ENCODE assay signal across 1 cellular context in genomic region chr18:57837917-57838548, GRCh38.
TF ChIP-seq lines count a peak whose summit lies in the region.

No MANE protein-coding gene starts in this region.

TF ChIP-seq in GM12878, 131 proteins besides CTCF, POLR2A, EP300 and RAD21 (continued from another document and continues in another):
- TF ChIP-seq REST (IDR thresholded peaks at IDR 0.05; ENCODE audit: low read depth, low read length), result no peak
- TF ChIP-seq EED (IDR thresholded peaks at IDR 0.05; ENCODE audit: low read depth), result no peak; the same call in none of the 2 replicates
- no peak for TF ChIP-seq IRF5 (IDR thresholded peaks at IDR 0.05; ENCODE audit: borderline replicate concordance)
- TF ChIP-seq ZBTB33 (IDR thresholded peaks at IDR 0.05), result no peak
- no peak for TF ChIP-seq MYC (IDR thresholded peaks at IDR 0.05; ENCODE audit: insufficient read depth, insufficient read length, insufficient replicate concordance, low read length, severe bottlenecking)
- no peak for TF ChIP-seq SIN3A (IDR thresholded peaks at IDR 0.05; ENCODE audit: low read depth, low read length)
- TF ChIP-seq SREBF1 (IDR thresholded peaks at IDR 0.05; ENCODE audit: low read length), result no peak; the same call in none of the 2 replicates
- no peak; the same call in 1 of the 2 replicates for TF ChIP-seq YY1 (IDR thresholded peaks at IDR 0.05; ENCODE audit: low read depth, low read length)
- TF ChIP-seq ZNF274 (IDR thresholded peaks at IDR 0.05; ENCODE audit: insufficient read depth, insufficient read length), result no peak
- no peak for TF ChIP-seq NFXL1 (IDR thresholded peaks at IDR 0.05; ENCODE audit: borderline replicate concordance)
- TF ChIP-seq USF2 (IDR thresholded peaks at IDR 0.05; ENCODE audit: borderline replicate concordance, low read depth, low read length), result no peak
- no peak for TF ChIP-seq E2F4 (IDR thresholded peaks at IDR 0.05; ENCODE audit: low read depth, low read length)
- peak; percentile 96 for TF ChIP-seq RUNX3 (IDR thresholded peaks at IDR 0.05; ENCODE audit: low read length)
- TF ChIP-seq EZH2 (IDR thresholded peaks at IDR 0.05; ENCODE audit: borderline replicate concordance, control insufficient read depth, low read depth, low read length), result 0 out of 2 replicates have a peak, but pooled peaks have one; percentile 30
- TF ChIP-seq SPI1 (IDR thresholded peaks at IDR 0.05; ENCODE audit: borderline replicate concordance, insufficient read depth, low read depth, low read length), result no peak
- TF ChIP-seq BCL3 (IDR thresholded peaks at IDR 0.05; ENCODE audit: borderline replicate concordance, insufficient read depth, low read depth, low read length, poor library complexity, severe bottlenecking), result peak; percentile 65
- 0 out of 2 replicates have a peak, but pooled peaks have one; percentile 30 for TF ChIP-seq CREB1 (IDR thresholded peaks at IDR 0.05; ENCODE audit: low read depth)
- no peak for TF ChIP-seq HDGF (IDR thresholded peaks at IDR 0.05)
- no peak for TF ChIP-seq KAT2A (conservative IDR thresholded peaks at IDR 0.05; ENCODE audit: control insufficient read depth, low read depth, low read length)
- TF ChIP-seq PAX5 (IDR thresholded peaks at IDR 0.05; ENCODE audit: borderline replicate concordance, low read depth, low read length), result peak; percentile 98
- no peak for TF ChIP-seq CHD1 (IDR thresholded peaks at IDR 0.05; ENCODE audit: low read depth, low read length)
- no peak for TF ChIP-seq E2F8 (IDR thresholded peaks at IDR 0.05; ENCODE audit: low read depth, partially characterized antibody)
- TF ChIP-seq CEBPB (IDR thresholded peaks at IDR 0.05; ENCODE audit: borderline replicate concordance in 1 of 2, low read depth in 2 of 2, low read length in 2 of 2), result no peak
- no peak for TF ChIP-seq TAF1 (IDR thresholded peaks at IDR 0.05; ENCODE audit: borderline replicate concordance, low read depth, low read length)
- no peak; the same call in 1 of the 2 replicates for TF ChIP-seq ZNF207 (IDR thresholded peaks at IDR 0.05; ENCODE audit: borderline replicate concordance)
- peak; percentile 79 for TF ChIP-seq RELA (IDR thresholded peaks at IDR 0.05; ENCODE audit: borderline replicate concordance, partially characterized antibody)
- TF ChIP-seq TCF12 (IDR thresholded peaks at IDR 0.05; ENCODE audit: low read depth, low read length), result peak; percentile 36; the same call in 1 of the 2 replicates
- peak; percentile 94 for TF ChIP-seq SMARCA5 (IDR thresholded peaks at IDR 0.05)
- TF ChIP-seq ZNF384 (IDR thresholded peaks at IDR 0.05; ENCODE audit: borderline replicate concordance, low read depth, low read length), result peak; percentile 64; the same call in 1 of the 2 replicates
- TF ChIP-seq POU2F2 (IDR thresholded peaks at IDR 0.05; ENCODE audit: borderline replicate concordance, low read depth, low read length), result peak; percentile 69; the same call in 1 of the 3 replicates
- TF ChIP-seq RAD51 (IDR thresholded peaks at IDR 0.05), result no peak
- no peak for TF ChIP-seq PRDM15 (CRISPR knock-in tag; IDR thresholded peaks at IDR 0.05)
- peak; percentile 82 for TF ChIP-seq NBN (IDR thresholded peaks at IDR 0.05)
- TF ChIP-seq NFYA (IDR thresholded peaks at IDR 0.05; ENCODE audit: borderline replicate concordance, low read depth, low read length), result no peak
